ENCODE assay signal across 8 cellular contexts in the genomic region with DNA sequence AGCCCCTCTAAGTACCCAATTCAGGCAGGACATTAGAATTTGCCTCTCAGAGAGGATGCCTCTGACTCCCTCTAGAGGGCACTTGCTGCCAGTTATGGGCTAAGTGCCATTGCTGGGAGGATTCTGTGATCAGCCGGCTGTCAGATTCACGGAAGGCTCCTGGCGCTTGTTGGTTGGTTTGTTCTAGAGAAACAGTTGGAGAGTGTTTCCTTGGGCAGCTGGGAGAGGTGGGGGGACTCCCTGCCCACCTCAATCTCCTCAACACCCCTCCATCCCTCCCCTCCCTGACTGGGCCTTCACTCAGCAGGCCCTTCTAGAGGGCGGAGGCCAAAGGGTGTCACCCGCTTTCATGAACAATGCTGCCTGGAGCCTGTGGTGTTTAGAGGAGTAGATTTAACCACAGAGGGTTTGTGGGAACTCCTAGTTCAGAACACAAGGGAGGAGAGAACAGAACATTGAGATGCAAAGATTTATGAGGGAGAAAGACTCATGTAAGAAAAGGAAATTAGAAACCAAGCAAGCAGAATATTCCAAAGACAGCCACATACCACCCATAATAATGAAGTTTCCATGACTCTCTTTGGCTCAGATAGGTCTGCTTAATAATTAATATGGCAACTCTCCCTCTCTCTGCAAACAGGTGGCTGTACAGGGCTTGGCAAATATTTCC. TPM values are rescaled to one million over a fixed set of nuclear protein-coding genes. Genes with fewer than 3 reads are reported as not detected.
A peak's percentile ranks its signal among the peaks of the same experiment; 100 is the strongest.
DNase-seq lines count a peak whose midpoint lies in the region; ATAC-seq, FAIRE-seq and TF ChIP-seq lines count a peak whose summit lies in the region.

No MANE protein-coding gene starts in this region.

- no peak for TF ChIP-seq EP300 in upper lobe of left lung (IDR thresholded peaks at IDR 0.05)

- H3K4me1 ChIP-seq in pancreas (peaks cover 0 to 9% (median 0%) of the 10 kb centered on the region in 3 donors), upper lobe of left lung (peaks cover 3 to 8% (median 5%) of the 10 kb centered on the region in 4 donors)

- DNase-seq in Daoy (ENCODE audit: low read depth) = peak; percentile 66
- DNase-seq in Kasumi-1 (lab: John Stamatoyannopoulos, UW) = peak; percentile 54 to 65
- DNase-seq in SK-MEL-5 (ENCODE audit: low read depth, low spot score) = peak; percentile 87
- DNase-seq in activated naive CD4-positive, alpha-beta T cell treated with anti-CD3 and anti-CD28 coated beads, Interleukin-2, amount 10 ng/mL, durations not matched to agents 7 days and 5 days = peak; percentile 75
- peak; percentile 71 for DNase-seq in globus pallidus (ENCODE audit: low spot score)
- DNase-seq in pancreas = peak; percentile 65 to 76 (median 72)
- peak in 1 of 2 donors; percentile 56 for DNase-seq in upper lobe of left lung

- CTCF ChIA-PET in activated naive CD4-positive, alpha-beta T cell treated with anti-CD3 and anti-CD28 coated beads, Interleukin-2, amount 10 ng/mL, durations not matched to agents 7 days and 5 days (lab: Charles Lee) = interaction anchor here (0.9 to 1.0 kb wide), 2 partner anchors 112 to 206 kb away, joined by 3 read pairs; no protein-coding TSS in a partner anchor

- H3K27ac ChIP-seq in pancreas (peak overlapping the region; percentile 27 to 85 (median 74)), upper lobe of left lung (no peak overlapping the region)

- ATAC-seq in pancreas (peak; percentile 94 to 98 (median 97)), upper lobe of left lung (ENCODE audit: low FRiP score in 2 of 2) (peak; percentile 76 to 82), GM21717 (IDR thresholded peaks at IDR 0.05; ENCODE audit: unreplicated experiment) (no peak)

- no peaks in the 10 kb centered on the region for H3K9me3 Mint-ChIP-seq in activated naive CD4-positive, alpha-beta T cell treated with anti-CD3 and anti-CD28 coated beads, Interleukin-2, amount 10 ng/mL, durations not matched to agents 7 days and 5 days

- no peaks in the 10 kb centered on the region for H3K9me3 ChIP-seq in pancreas
- no peaks in the 10 kb centered on the region for H3K9me3 ChIP-seq in upper lobe of left lung

- FAIRE-seq in pancreas (lab: Jason Lieb, UNC) = no peak

- H3K27me3 ChIP-seq in pancreas (no peaks in the 10 kb centered on the region), upper lobe of left lung (no peaks in the 10 kb centered on the region)

- H3K36me3 Mint-ChIP-seq in activated naive CD4-positive, alpha-beta T cell treated with anti-CD3 and anti-CD28 coated beads, Interleukin-2, amount 10 ng/mL, durations not matched to agents 7 days and 5 days = no peaks in the 10 kb centered on the region

- H3K4me1 Mint-ChIP-seq in activated naive CD4-positive, alpha-beta T cell treated with anti-CD3 and anti-CD28 coated beads, Interleukin-2, amount 10 ng/mL, durations not matched to agents 7 days and 5 days = peaks cover 11% of the 10 kb centered on the region

- H3K4me3 ChIP-seq in pancreas (peak overlapping the region in 1 of 4 donors; percentile 10), upper lobe of left lung (no peak overlapping the region)

- H3K4me3 Mint-ChIP-seq in activated naive CD4-positive, alpha-beta T cell treated with anti-CD3 and anti-CD28 coated beads, Interleukin-2, amount 10 ng/mL, durations not matched to agents 7 days and 5 days = no peak overlapping the region

- no peak for TF ChIP-seq POLR2A in upper lobe of left lung (IDR thresholded peaks at IDR 0.05)

- H3K36me3 ChIP-seq in pancreas (no peaks in the 10 kb centered on the region), upper lobe of left lung (no peaks in the 10 kb centered on the region)

- WGBS in pancreas, 2 donors = 21 to 23% methylated on average over 5 of the region's 5 CpGs
- 23 to 28% methylated on average over 5 of the region's 5 CpGs for WGBS in upper lobe of left lung, 2 donors

- in situ Hi-C loops in SK-MEL-5 (cut with HindIII; ENCODE audit: low pct_unique_long_range_greater_than_20kb, low sequenced_read_pairs) = no loop called here

- intact Hi-C loops in pancreas (cut with DNase I) = no loop called here

- H3K27me3 Mint-ChIP-seq in activated naive CD4-positive, alpha-beta T cell treated with anti-CD3 and anti-CD28 coated beads, Interleukin-2, amount 10 ng/mL, durations not matched to agents 7 days and 5 days = peaks cover 22% of the 10 kb centered on the region

- H3K27ac Mint-ChIP-seq in activated naive CD4-positive, alpha-beta T cell treated with anti-CD3 and anti-CD28 coated beads, Interleukin-2, amount 10 ng/mL, durations not matched to agents 7 days and 5 days = no peak overlapping the region

- TF ChIP-seq CTCF in pancreas (IDR thresholded peaks at IDR 0.05) (peak; percentile 56 to 81 (median 74)), upper lobe of left lung (IDR thresholded peaks at IDR 0.05) (peak; percentile 61 to 81 (median 70))

RNA-seq across cellular contexts. Expression of a gene that starts 29.9 kb away (rescaled TPM):
- 4.5 and 6.9 TPM in 2 replicates for total RNA-seq in Daoy (2014; rRNA removed; shearing (Covaris generic))
- 12.0 and 22.4 TPM in 2 replicates for total RNA-seq in SK-MEL-5 (2014; rRNA removed; shearing (Covaris generic))
- 12.7 and 19.4 TPM in 2 replicates for polyA plus RNA-seq in SK-MEL-5 (2015; cell fraction: cytosol; rRNA removed)
- polyA plus RNA-seq in SK-MEL-5 (2015; cell fraction: nucleus; rRNA removed) = 63.2 and 92.2 TPM in 2 replicates
- 10 to 100 TPM in 2 of 6 donors, 1 to 10 TPM in 4; 8.5 to 15.9 (median 9.8) TPM for total RNA-seq in pancreas
- 10 to 100 TPM; 10.3 to 18.6 TPM for polyA plus RNA-seq in pancreas
- 10 to 100 TPM in 5 of 6 donors, 1 to 10 TPM in 1; 8.1 to 60.8 (median 21.6) TPM for total RNA-seq in upper lobe of left lung

Comparison
In these comparisons a context has a peak if more than half of its experiments do, and no peak if none do; other contexts are left out.
1. H3K27ac ChIP-seq: peak in pancreas (4 of 4); none in upper lobe of left lung (0 of 4).